ENCODE assay signal across 18 cellular contexts in genomic region chr6:43785904-43786303, GRCh38. TPM values are rescaled to one million over a fixed set of nuclear protein-coding genes. Genes with fewer than 3 reads are reported as not detected.
"Had no signal": no experiment of that assay in that cellular context is flagged by ENCODE, and none has a peak within 500 bp of the region (broad histone marks: within the 10 kb centered on the region; RNA-seq: fewer than 3 reads in every experiment).

No MANE protein-coding gene starts in this region.

- H3K4me3 Mint-ChIP-seq: naive thymus-derived CD8-positive, alpha-beta T cell; stimulated activated effector memory CD8-positive, alpha-beta T cell treated with anti-CD3 and anti-CD28 coated beads, Interleukin-12 subunit alpha, Interleukin-12 subunit beta, amount 100 ng/mL, for 72 hours had no signal

- H3K27ac ChIP-seq: dorsolateral prefrontal cortex, suprapubic skin, upper lobe of left lung, uterus had no signal

- H3K27me3 ChIP-seq: dorsolateral prefrontal cortex, heart right ventricle, right atrium auricular region, suprapubic skin, thyroid gland, upper lobe of left lung, uterus had no signal

- H3K27ac Mint-ChIP-seq: naive thymus-derived CD8-positive, alpha-beta T cell; stimulated activated effector memory CD8-positive, alpha-beta T cell treated with anti-CD3 and anti-CD28 coated beads, Interleukin-12 subunit alpha, Interleukin-12 subunit beta, amount 100 ng/mL, for 72 hours had no signal

- H3K4me3 ChIP-seq: dorsolateral prefrontal cortex, heart right ventricle, mucosa of descending colon, right atrium auricular region, suprapubic skin, thyroid gland, upper lobe of left lung, uterus had no signal

- DNase-seq: cortex of kidney; dorsolateral prefrontal cortex; effector CD8-positive, alpha-beta T cell; heart right ventricle; hypothalamus; kidney glomerular epithelial cell; mucosa of descending colon; naive thymus-derived CD8-positive, alpha-beta T cell; stimulated activated CD4-positive, alpha-beta T cell treated with anti-CD3 and anti-CD28 coated beads, Interleukin-4, amount 100 ng/mL, for 1 hour; stimulated activated CD8-positive, alpha-beta memory T cell treated with anti-CD3 and anti-CD28 coated beads, Interleukin-4, amount 100 ng/mL, for 48 hours; stimulated activated naive CD8-positive, alpha-beta T cell treated with anti-CD3 and anti-CD28 coated beads, Interleukin-15, Interleukin-2, amounts not matched to agents 100 U/mL and 50 U/mL, for 24 hours; thyroid gland; upper lobe of left lung; uterus had no signal

- H3K36me3 ChIP-seq: uterus had no signal

- H3K9me3 ChIP-seq: heart right ventricle, mucosa of descending colon, right atrium auricular region, suprapubic skin, thyroid gland, upper lobe of left lung, uterus had no signal

- FAIRE-seq: frontal cortex had no signal

- H3K9me3 Mint-ChIP-seq: naive thymus-derived CD8-positive, alpha-beta T cell; stimulated activated effector memory CD8-positive, alpha-beta T cell treated with anti-CD3 and anti-CD28 coated beads, Interleukin-12 subunit alpha, Interleukin-12 subunit beta, amount 100 ng/mL, for 72 hours had no signal

- H3K4me1 Mint-ChIP-seq: stimulated activated effector memory CD8-positive, alpha-beta T cell treated with anti-CD3 and anti-CD28 coated beads, Interleukin-12 subunit alpha, Interleukin-12 subunit beta, amount 100 ng/mL, for 72 hours had no signal

- H3K4me1 ChIP-seq: upper lobe of left lung, uterus had no signal

- H3K36me3 Mint-ChIP-seq: naive thymus-derived CD8-positive, alpha-beta T cell had no signal

RNA-seq across cellular contexts. Expression of gene VEGFA, which starts 15.9 kb away (rescaled TPM):
- polyA plus RNA-seq: naive thymus-derived CD8-positive, alpha-beta T cell had no signal
